In the genomic region with DNA sequence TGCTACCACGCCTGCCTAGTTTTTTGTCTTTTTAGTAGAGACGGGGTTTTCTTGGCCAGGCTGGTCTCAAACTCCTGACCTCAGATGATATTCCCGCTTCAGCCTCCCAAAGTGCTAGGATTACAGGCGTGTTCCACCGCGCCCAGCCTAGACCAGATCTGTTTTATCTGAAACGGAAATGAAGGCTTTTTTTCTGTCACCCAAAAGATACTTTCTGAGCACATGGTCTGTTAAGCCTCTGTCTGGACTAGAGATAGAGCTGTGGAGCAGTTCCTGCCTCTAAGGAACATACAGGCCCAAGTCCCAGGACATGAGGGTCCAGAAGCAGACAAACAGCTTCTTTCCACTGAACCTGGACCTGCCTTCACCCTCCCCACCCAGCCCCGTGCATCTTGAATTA, we compare ENCODE assay signal across 12 cellular contexts. TPM values are rescaled to one million over a fixed set of nuclear protein-coding genes. Genes with fewer than 3 reads are reported as not detected.
DNase-seq lines count a peak whose midpoint lies in the region; ATAC-seq and TF ChIP-seq lines count a peak whose summit lies in the region.
"Had no signal": no experiment of that assay in that cellular context is flagged by ENCODE, and none has a peak within 500 bp of the region (broad histone marks: within the 10 kb centered on the region; RNA-seq: fewer than 3 reads in every experiment).

No MANE protein-coding gene starts in this region.

- in situ Hi-C loops in transverse colon (cut with MboI; ENCODE audit: low pct_ligation_motif_present in 1 of 4, low pct_unique_long_range_greater_than_20kb in 1 of 4, low sequenced_read_pairs in 3 of 4) (loop anchor here in 1 of 4 donors (10.0 kb wide), 1 partner anchor 50 kb away; no protein-coding TSS in a partner anchor), G401 (cut with HindIII; ENCODE audit: low sequenced_read_pairs) (no loop called here)

- H3K27me3 ChIP-seq in naive thymus-derived CD4-positive, alpha-beta T cell (ENCODE audit: control insufficient read depth in 2 of 2, insufficient read depth in 2 of 2, low read length in 2 of 2), result no peaks in the 10 kb centered on the region
- no peaks in the 10 kb centered on the region for H3K27me3 ChIP-seq in transverse colon

- no peak overlapping the region for H3K4me3 ChIP-seq in naive thymus-derived CD4-positive, alpha-beta T cell (ENCODE audit: low read length)
- H3K4me3 ChIP-seq in transverse colon, result no peak overlapping the region
- no peak overlapping the region for H3K4me3 ChIP-seq in lower leg skin (ENCODE audit: low read depth, poor library complexity, severe bottlenecking)

- no peaks in the 10 kb centered on the region for H3K9me3 Mint-ChIP-seq in activated naive CD4-positive, alpha-beta T cell treated with anti-CD3 and anti-CD28 coated beads, Interleukin-2, amount 50 U/mL, for 24 hours
- H3K9me3 Mint-ChIP-seq in activated naive CD4-positive, alpha-beta T cell treated with anti-CD3 and anti-CD28 coated beads, Interleukin-2, amount 10 ng/mL, durations not matched to agents 7 days and 5 days, result peaks cover 2% of the 10 kb centered on the region
- peaks cover 0 to 5% (median 0%) of the 10 kb centered on the region in 11 donors for H3K9me3 Mint-ChIP-seq in naive thymus-derived CD4-positive, alpha-beta T cell

- H3K27ac ChIP-seq in cingulate gyrus (ENCODE audit: low read depth, low read length) (peak overlapping the region; percentile 98), transverse colon (peak overlapping the region; percentile 96 to 100 (median 98))
- no peak overlapping the region for H3K27ac ChIP-seq in naive thymus-derived CD4-positive, alpha-beta T cell (ENCODE audit: low read depth, low read length)

- TF ChIP-seq EP300 in transverse colon (IDR thresholded peaks at IDR 0.05; ENCODE audit: low read depth), result no peak

- H3K4me1 Mint-ChIP-seq in activated naive CD4-positive, alpha-beta T cell treated with anti-CD3 and anti-CD28 coated beads, Interleukin-2, amount 50 U/mL, for 24 hours, result peaks cover 25% of the 10 kb centered on the region
- peaks cover 48% of the 10 kb centered on the region for H3K4me1 Mint-ChIP-seq in activated naive CD4-positive, alpha-beta T cell treated with anti-CD3 and anti-CD28 coated beads, Interleukin-2, amount 10 ng/mL, durations not matched to agents 7 days and 5 days
- peaks cover 8 to 34% (median 21%) of the 10 kb centered on the region in 7 donors for H3K4me1 Mint-ChIP-seq in naive thymus-derived CD4-positive, alpha-beta T cell

- CTCF ChIA-PET in activated naive CD4-positive, alpha-beta T cell treated with anti-CD3 and anti-CD28 coated beads, Interleukin-2, amount 10 ng/mL, durations not matched to agents 7 days and 5 days (lab: Charles Lee), result interaction anchor here (10.6 kb wide), 1 partner anchor 10 kb away, joined by 66 read pairs; no protein-coding TSS in a partner anchor
- CTCF ChIA-PET in naive thymus-derived CD4-positive, alpha-beta T cell (lab: Charles Lee), result interaction anchor here (1.6 to 2.7 kb wide), 2 partner anchors 10 to 50 kb away, joined by 4 to 14 read pairs; no protein-coding TSS in a partner anchor

- TF ChIP-seq POLR2A in transverse colon (IDR thresholded peaks at IDR 0.05) (no peak), lower leg skin (IDR thresholded peaks at IDR 0.05) (no peak)

- no peak overlapping the region for H3K4me3 Mint-ChIP-seq in activated naive CD4-positive, alpha-beta T cell treated with anti-CD3 and anti-CD28 coated beads, Interleukin-2, amount 50 U/mL, for 24 hours
- no peak overlapping the region for H3K4me3 Mint-ChIP-seq in activated naive CD4-positive, alpha-beta T cell treated with anti-CD3 and anti-CD28 coated beads, Interleukin-2, amount 10 ng/mL, durations not matched to agents 7 days and 5 days
- H3K4me3 Mint-ChIP-seq in naive thymus-derived CD4-positive, alpha-beta T cell, result no peak overlapping the region

- H3K27ac Mint-ChIP-seq in activated naive CD4-positive, alpha-beta T cell treated with anti-CD3 and anti-CD28 coated beads, Interleukin-2, amount 50 U/mL, for 24 hours, result peak overlapping the region; percentile 35
- H3K27ac Mint-ChIP-seq in activated naive CD4-positive, alpha-beta T cell treated with anti-CD3 and anti-CD28 coated beads, Interleukin-2, amount 10 ng/mL, durations not matched to agents 7 days and 5 days, result no peak overlapping the region
- peak overlapping the region in 5 of 9 donors; percentile 9 to 50 (median 42) for H3K27ac Mint-ChIP-seq in naive thymus-derived CD4-positive, alpha-beta T cell

- ATAC-seq in naive thymus-derived CD4-positive, alpha-beta T cell, result no peak
- ATAC-seq: left colon had no signal

- H3K36me3 ChIP-seq in naive thymus-derived CD4-positive, alpha-beta T cell (ENCODE audit: control insufficient read depth in 2 of 3, insufficient read depth in 3 of 3, low read length in 3 of 3), result no peaks in the 10 kb centered on the region
- no peaks in the 10 kb centered on the region for H3K36me3 ChIP-seq in transverse colon

- intact Hi-C loops in naive thymus-derived CD4-positive, alpha-beta T cell (cut with micrococcal nuclease), result loop anchor here in 1 of 2 donors (5.0 kb wide), 1 partner anchor 1742 kb away; a partner anchor contains a TSS
- intact Hi-C loops in transverse colon (cut with DNase I; ENCODE audit: low total_unique reads) (no loop called here), lower leg skin (cut with DNase I; ENCODE audit: low total_unique reads) (no loop called here)

- no peaks in the 10 kb centered on the region for H3K27me3 Mint-ChIP-seq in activated naive CD4-positive, alpha-beta T cell treated with anti-CD3 and anti-CD28 coated beads, Interleukin-2, amount 50 U/mL, for 24 hours
- H3K27me3 Mint-ChIP-seq in activated naive CD4-positive, alpha-beta T cell treated with anti-CD3 and anti-CD28 coated beads, Interleukin-2, amount 10 ng/mL, durations not matched to agents 7 days and 5 days, result peaks cover 5% of the 10 kb centered on the region
- H3K27me3 Mint-ChIP-seq in naive thymus-derived CD4-positive, alpha-beta T cell, result no peaks in the 10 kb centered on the region

- WGBS in transverse colon (ENCODE audit: low coverage in 1 of 2), 2 donors, result 71 to 75% methylated on average over 1 to 8 of the region's 8 CpGs
- 86 to 91% methylated on average over 8 of the region's 8 CpGs for WGBS in lower leg skin, 2 donors

- TF ChIP-seq CTCF in transverse colon (IDR thresholded peaks at IDR 0.05) (no peak), lower leg skin (IDR thresholded peaks at IDR 0.05) (no peak)

- no peak for DNase-seq in activated naive CD4-positive, alpha-beta T cell treated with anti-CD3 and anti-CD28 coated beads, Interleukin-2, amount 10 ng/mL, durations not matched to agents 7 days and 5 days
- no peak for DNase-seq in naive thymus-derived CD4-positive, alpha-beta T cell
- no peak for DNase-seq in transverse colon
- no peak for DNase-seq in lower leg skin (ENCODE audit: low spot score in 2 of 2)
- DNase-seq in GM03348 (ENCODE audit: low spot score), result no peak
- DNase-seq in G401 (ENCODE audit: low spot score), result no peak
- DNase-seq: cerebellar nuclear complex; NCI-H146; NK-92 treated with Interleukin-12 subunit alpha and Interleukin-12 subunit beta, amount 100 ng/mL, for 24 hours had no signal

- H3K9me3 ChIP-seq in naive thymus-derived CD4-positive, alpha-beta T cell (ENCODE audit: control insufficient read depth in 2 of 3, low read length in 3 of 3), result no peaks in the 10 kb centered on the region
- no peaks in the 10 kb centered on the region for H3K9me3 ChIP-seq in transverse colon

- POLR2A ChIA-PET in naive thymus-derived CD4-positive, alpha-beta T cell (lab: Charles Lee), result interaction anchor here (1.1 to 9.2 kb wide), 4 partner anchors 9 to 47 kb away, joined by 3 to 241 read pairs (median 8); a partner anchor contains a TSS

- peaks cover 8 to 14% of the 10 kb centered on the region in 2 donors for H3K4me1 ChIP-seq in naive thymus-derived CD4-positive, alpha-beta T cell (ENCODE audit: control insufficient read depth in 2 of 2, insufficient read depth in 2 of 2, low read length in 2 of 2)
- peaks cover 15 to 61% (median 43%) of the 10 kb centered on the region in 4 donors for H3K4me1 ChIP-seq in transverse colon

- H3K36me3 Mint-ChIP-seq in activated naive CD4-positive, alpha-beta T cell treated with anti-CD3 and anti-CD28 coated beads, Interleukin-2, amount 50 U/mL, for 24 hours, result no peaks in the 10 kb centered on the region
- peaks cover 4% of the 10 kb centered on the region for H3K36me3 Mint-ChIP-seq in activated naive CD4-positive, alpha-beta T cell treated with anti-CD3 and anti-CD28 coated beads, Interleukin-2, amount 10 ng/mL, durations not matched to agents 7 days and 5 days
- peaks cover 0 to 5% (median 0%) of the 10 kb centered on the region in 5 donors for H3K36me3 Mint-ChIP-seq in naive thymus-derived CD4-positive, alpha-beta T cell

RNA-seq across cellular contexts. Expression of a gene that starts 43.6 kb away (rescaled TPM):
- total RNA-seq in naive thymus-derived CD4-positive, alpha-beta T cell, result 1,000 to 10,000 TPM; 1,211 to 1,988 (median 1,290) TPM
- 1,000 to 10,000 TPM; 1,543 to 2,051 TPM for polyA plus RNA-seq in naive thymus-derived CD4-positive, alpha-beta T cell
- total RNA-seq in transverse colon, result 1,000 to 10,000 TPM in 1 of 4 donors, 100 to 1,000 TPM in 3; 478 to 1,487 (median 685) TPM
- total RNA-seq in lower leg skin, result 1,000 to 10,000 TPM in 2 of 4 donors, 100 to 1,000 TPM in 2; 811 to 1,206 (median 976) TPM
- total RNA-seq in G401 (2014; rRNA removed; shearing (Covaris generic)), result 1,275 and 1,509 TPM in 2 replicates
